Comparison of ENCODE assay signal across 8 cellular contexts in the genomic region with DNA sequence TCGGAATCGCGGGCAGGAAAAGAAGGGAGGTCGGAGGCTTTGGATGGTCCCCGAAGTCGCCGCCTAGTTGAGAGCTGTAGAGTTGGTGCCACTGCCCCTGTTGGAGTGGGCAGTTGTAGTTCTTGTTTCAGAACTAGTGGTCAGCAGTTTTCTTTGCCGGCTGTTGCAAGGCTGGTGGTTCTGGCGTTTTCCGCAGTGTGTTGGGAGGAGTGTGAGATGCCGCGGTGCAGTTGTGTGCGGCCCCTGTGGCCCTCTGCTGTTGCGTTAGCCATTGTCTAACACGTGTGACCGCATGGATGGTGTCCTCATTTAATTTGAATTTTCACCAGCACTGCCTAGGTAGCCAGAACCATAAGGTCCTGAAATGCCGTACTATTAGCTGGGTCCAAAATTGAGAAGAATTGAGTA. TPM values are rescaled to one million over a fixed set of nuclear protein-coding genes. Genes with fewer than 3 reads are reported as not detected.
DNase-seq lines count a peak whose midpoint lies in the region; ATAC-seq and TF ChIP-seq lines count a peak whose summit lies in the region.

No MANE protein-coding gene starts in this region.

- CTCF ChIA-PET in RWPE1 (lab: Yijun Ruan, JAX) = interaction anchor here (0.6 to 1.1 kb wide), 3 partner anchors 84 to 417 kb away, joined by 3 to 4 read pairs (median 3); no protein-coding TSS in a partner anchor

- no peak for TF ChIP-seq POLR2A in esophagus muscularis mucosa (IDR thresholded peaks at IDR 0.05; ENCODE audit: low read depth)

- H3K27ac ChIP-seq in RWPE1 (peak overlapping the region; percentile 85), esophagus muscularis mucosa (replicated peaks in 1 of 4) (peak overlapping the region; percentile 96 to 100 (median 100))

- ATAC-seq in GM18498 (IDR thresholded peaks at IDR 0.05; ENCODE audit: unreplicated experiment) = no peak

- TF ChIP-seq CTCF in RWPE1 (conservative IDR thresholded peaks at IDR 0.05; ENCODE audit: low read depth) (no peak), esophagus muscularis mucosa (IDR thresholded peaks at IDR 0.05) (no peak)

- H3K4me3 ChIP-seq in esophagus muscularis mucosa = peak overlapping the region; percentile 79 to 99 (median 96)
- H3K4me3 ChIP-seq in neuron (ENCODE audit: low read length) = peak overlapping the region; percentile 94

- H2AFZ ChIP-seq in neuron (ENCODE audit: low read depth, low read length) = no peak overlapping the region

- H3K36me3 ChIP-seq in esophagus muscularis mucosa (peaks cover 0 to 7% (median 3%) of the 10 kb centered on the region in 4 donors), neuron (ENCODE audit: insufficient read depth, low read length) (peaks cover 11% of the 10 kb centered on the region)

- no peak for TF ChIP-seq EP300 in esophagus muscularis mucosa (IDR thresholded peaks at IDR 0.05)

- DNase-seq in ELR (ENCODE audit: low read depth) (peak; percentile 43), RWPE1 (ENCODE audit: low spot score) (no peak), esophagus muscularis mucosa (ENCODE audit: extremely low spot score) (no peak), NCI-H526 treated with DMSO at 0.1 percent for 48 hours (lab: John Stamatoyannopoulos, UW) (no peak), SK-N-DZ (ENCODE audit: low spot score) (no peak), retina (no peak)

- 2% methylated on average over 17 of the region's 17 CpGs for WGBS in esophagus muscularis mucosa

- H3K27me3 ChIP-seq in esophagus muscularis mucosa (no peaks in the 10 kb centered on the region), neuron (ENCODE audit: insufficient read depth, low read length) (no peaks in the 10 kb centered on the region)

- intact Hi-C loops in esophagus muscularis mucosa (cut with DNase I) = loop anchor here (10.0 kb wide), 1 partner anchor 319 kb away; no protein-coding TSS in a partner anchor

- no peaks in the 10 kb centered on the region for H3K9me3 ChIP-seq in esophagus muscularis mucosa
- no peaks in the 10 kb centered on the region for H3K9me3 ChIP-seq in neuron (ENCODE audit: low read length)

- peaks cover 58 to 78% (median 69%) of the 10 kb centered on the region in 4 donors for H3K4me1 ChIP-seq in esophagus muscularis mucosa
- peaks cover 33% of the 10 kb centered on the region for H3K4me1 ChIP-seq in neuron (ENCODE audit: insufficient read depth, low read length)

- POLR2A ChIA-PET in RWPE1 (lab: Yijun Ruan, JAX; ENCODE audit: low non-redundant PET) = no interaction called here

RNA-seq across cellular contexts. Expression of gene ARF1, which starts 1.4 kb away (rescaled TPM):
- total RNA-seq in esophagus muscularis mucosa = 100 to 1,000 TPM; 238 to 392 (median 346) TPM
- 153 and 169 TPM in 2 replicates for polyA plus RNA-seq in SK-N-DZ (2014; cell fraction: cytosol; rRNA removed)
- 86.2 and 120 TPM in 2 replicates for polyA plus RNA-seq in SK-N-DZ (2014; cell fraction: nucleus; rRNA removed)

RNA-seq across cellular contexts. Expression of gene C1orf35, which starts 19.2 kb away (rescaled TPM):
- total RNA-seq in esophagus muscularis mucosa = 10 to 100 TPM; 11.2 to 24.3 (median 11.9) TPM
- 20.2 and 20.7 TPM in 2 replicates for polyA plus RNA-seq in SK-N-DZ (2014; cell fraction: cytosol; rRNA removed)
- 76.0 and 86.4 TPM in 2 replicates for polyA plus RNA-seq in SK-N-DZ (2014; cell fraction: nucleus; rRNA removed)

RNA-seq across cellular contexts. Expression of gene MRPL55, which starts 25.2 kb away (rescaled TPM):
- 10 to 100 TPM; 52.3 to 64.9 (median 60.1) TPM for total RNA-seq in esophagus muscularis mucosa
- polyA plus RNA-seq in SK-N-DZ (2014; cell fraction: cytosol; rRNA removed) = 93.2 and 126 TPM in 2 replicates
- polyA plus RNA-seq in SK-N-DZ (2014; cell fraction: nucleus; rRNA removed) = 96.9 and 161 TPM in 2 replicates

RNA-seq across cellular contexts. Expression of gene GUK1, which starts 56.2 kb away (rescaled TPM):
- 100 to 1,000 TPM; 292 to 354 (median 305) TPM for total RNA-seq in esophagus muscularis mucosa
- 160 and 194 TPM in 2 replicates for polyA plus RNA-seq in SK-N-DZ (2014; cell fraction: cytosol; rRNA removed)
- 247 and 273 TPM in 2 replicates for polyA plus RNA-seq in SK-N-DZ (2014; cell fraction: nucleus; rRNA removed)
